ENCODE assay signal across 21 cellular contexts in genomic region chr9:27943544-27943943, GRCh38.
DNase-seq lines count a peak whose midpoint lies in the region; ATAC-seq and TF ChIP-seq lines count a peak whose summit lies in the region.
"Had no signal": no experiment of that assay in that cellular context is flagged by ENCODE, and none has a peak within 500 bp of the region (broad histone marks: within the 10 kb centered on the region; RNA-seq: fewer than 3 reads in every experiment).

No MANE protein-coding gene starts in this region.

- CTCF ChIA-PET in WTC11 (lab: Charles Lee): interaction anchor here (0.6 to 0.9 kb wide), 2 partner anchors 160 to 220 kb away, joined by 3 to 4 read pairs; no protein-coding TSS in a partner anchor
- CTCF ChIA-PET in activated CD8-positive, alpha-beta memory T cell treated with anti-CD3 and anti-CD28 coated beads, Interleukin-2, amount 10 ng/mL, durations not matched to agents 7 days and 5 days (lab: Charles Lee): no interaction called here

- no peaks in the 10 kb centered on the region for H3K27me3 ChIP-seq in neural cell (ENCODE audit: insufficient read depth, low read depth, low read length)
- H3K27me3 ChIP-seq: BLaER1 had no signal

- H3K4me3 Mint-ChIP-seq in WTC11: no peak overlapping the region
- H3K4me3 Mint-ChIP-seq in activated CD8-positive, alpha-beta memory T cell treated with anti-CD3 and anti-CD28 coated beads, Interleukin-2, amount 10 ng/mL, durations not matched to agents 7 days and 5 days: no peak overlapping the region
- H3K4me3 Mint-ChIP-seq: CD4-positive, CD25-positive, alpha-beta regulatory T cell; T-cell had no signal

- peaks cover 29% of the 10 kb centered on the region for H3K4me1 Mint-ChIP-seq in WTC11
- no peaks in the 10 kb centered on the region for H3K4me1 Mint-ChIP-seq in activated CD8-positive, alpha-beta memory T cell treated with anti-CD3 and anti-CD28 coated beads, Interleukin-2, amount 10 ng/mL, durations not matched to agents 7 days and 5 days
- H3K4me1 Mint-ChIP-seq: CD4-positive, CD25-positive, alpha-beta regulatory T cell; T-cell had no signal

- peak overlapping the region; percentile 9; the same call in 1 of the 2 replicates for H3K27ac Mint-ChIP-seq in WTC11
- H3K27ac Mint-ChIP-seq in activated CD8-positive, alpha-beta memory T cell treated with anti-CD3 and anti-CD28 coated beads, Interleukin-2, amount 10 ng/mL, durations not matched to agents 7 days and 5 days: no peak overlapping the region
- H3K27ac Mint-ChIP-seq: CD4-positive, CD25-positive, alpha-beta regulatory T cell; T-cell had no signal

- no peak overlapping the region for H3K9ac ChIP-seq in neural cell (ENCODE audit: low read length)
- H3K9ac ChIP-seq: BLaER1, GM23248 had no signal

- no peaks in the 10 kb centered on the region for H3K36me3 Mint-ChIP-seq in WTC11
- no peaks in the 10 kb centered on the region for H3K36me3 Mint-ChIP-seq in activated CD8-positive, alpha-beta memory T cell treated with anti-CD3 and anti-CD28 coated beads, Interleukin-2, amount 10 ng/mL, durations not matched to agents 7 days and 5 days
- H3K36me3 Mint-ChIP-seq: CD4-positive, CD25-positive, alpha-beta regulatory T cell; T-cell had no signal

- H3K27ac ChIP-seq in neural cell (ENCODE audit: low read length): peak overlapping the region; percentile 71
- H3K27ac ChIP-seq: BLaER1, GM23248, RWPE1 had no signal

- H3K9me2 ChIP-seq in neural cell (ENCODE audit: insufficient read depth, low read length): no peaks in the 10 kb centered on the region

- POLR2A ChIA-PET in WTC11 (lab: Charles Lee): interaction anchor here (0.7 kb wide), 1 partner anchor 574 kb away, joined by 4 read pairs; no protein-coding TSS in a partner anchor

- no peaks in the 10 kb centered on the region; the same call in 1 of the 2 replicates for H3K27me3 Mint-ChIP-seq in WTC11 (ENCODE audit: low read depth)
- H3K27me3 Mint-ChIP-seq in activated CD8-positive, alpha-beta memory T cell treated with anti-CD3 and anti-CD28 coated beads, Interleukin-2, amount 10 ng/mL, durations not matched to agents 7 days and 5 days: no peaks in the 10 kb centered on the region
- H3K27me3 Mint-ChIP-seq: CD4-positive, CD25-positive, alpha-beta regulatory T cell; T-cell had no signal

- H3K9me3 Mint-ChIP-seq in WTC11: no peaks in the 10 kb centered on the region
- no peaks in the 10 kb centered on the region for H3K9me3 Mint-ChIP-seq in activated CD8-positive, alpha-beta memory T cell treated with anti-CD3 and anti-CD28 coated beads, Interleukin-2, amount 10 ng/mL, durations not matched to agents 7 days and 5 days (ENCODE audit: low read depth)

- DNase-seq in ELF-1 (ENCODE audit: low read depth, low spot score) (peak; percentile 1), NCI-H1105 treated with DMSO at 0.1 percent for 48 hours (lab: John Stamatoyannopoulos, UW) (peak; percentile 74), WTC11 (ENCODE audit: low spot score) (no peak), activated gamma-delta T cell treated with Interleukin-2 at 50 U/mL for 16 hours (no peak)
- DNase-seq in activated CD8-positive, alpha-beta memory T cell treated with anti-CD3 and anti-CD28 coated beads, Interleukin-2, amount 10 ng/mL, durations not matched to agents 7 days and 5 days: no peak
- no peak for DNase-seq in activated naive CD4-positive, alpha-beta T cell (lab: John Stamatoyannopoulos, UW)
- DNase-seq: CD4-positive, CD25-positive, alpha-beta regulatory T cell; DMS53; GM23248; HCEC 1CT; KBM-7; MV-4-11; NCI-H2029 treated with DMSO at 0.1 percent for 48 hours; NCI-H524 treated with DMSO at 0.1 percent for 48 hours; SHP77; T-cell had no signal

- TF ChIP-seq RAD21 in neural cell (conservative IDR thresholded peaks at IDR 0.05): peak; percentile 54

- H3K4me3 ChIP-seq in neural cell (ENCODE audit: low read length): peak overlapping the region; percentile 19
- H3K4me3 ChIP-seq: BLaER1, GM23248 had no signal

- peak; percentile 97 for TF ChIP-seq EP300 in neural cell (conservative IDR thresholded peaks at IDR 0.05; ENCODE audit: poor library complexity, severe bottlenecking)

- no peak overlapping the region for H2AFZ ChIP-seq in neural cell (ENCODE audit: low read depth, low read length)
- H2AFZ ChIP-seq: GM23248 had no signal

- H4K20me1 ChIP-seq in neural cell (ENCODE audit: insufficient read depth): no peaks in the 10 kb centered on the region
- H4K20me1 ChIP-seq: BLaER1 had no signal

- H3K36me3 ChIP-seq in neural cell (ENCODE audit: insufficient read depth, low read length): no peaks in the 10 kb centered on the region
- H3K36me3 ChIP-seq: BLaER1 had no signal

- H3K4me2 ChIP-seq in neural cell (ENCODE audit: low read length): peak overlapping the region; percentile 27
- H3K4me2 ChIP-seq: BLaER1 had no signal

- H3K79me2 ChIP-seq in neural cell (replicated peaks; ENCODE audit: insufficient read depth, low read length): no peaks in the 10 kb centered on the region

- peak; percentile 66 for ATAC-seq in WTC11
- ATAC-seq in HG03469 (IDR thresholded peaks at IDR 0.05; ENCODE audit: unreplicated experiment): no peak
- ATAC-seq in activated CD8-positive, alpha-beta memory T cell treated with anti-CD3 and anti-CD28 coated beads, Interleukin-2, amount 10 ng/mL, durations not matched to agents 7 days and 5 days: no peak
- ATAC-seq: Panc1, T-cell had no signal

- TF ChIP-seq CTCF in WTC11 (IDR thresholded peaks at IDR 0.05) (no peak), neural cell (IDR thresholded peaks at IDR 0.05; ENCODE audit: poor library complexity, severe bottlenecking) (no peak)

- H3F3A ChIP-seq in neural cell (ENCODE audit: insufficient read depth, low read length, poor library complexity, severe bottlenecking): no peaks in the 10 kb centered on the region

- no peaks in the 10 kb centered on the region for H3K9me3 ChIP-seq in neural cell (ENCODE audit: low read length)
- H3K9me3 ChIP-seq: BLaER1 had no signal

TF ChIP-seq in WTC11, 78 proteins besides CTCF, POLR2A, EP300 and RAD21 (continues in another document):
- no peak for TF ChIP-seq ETV6 (CRISPR knock-in tag; IDR thresholded peaks at IDR 0.05)
- TF ChIP-seq HMGA2 (CRISPR knock-in tag; IDR thresholded peaks at IDR 0.05): no peak
- TF ChIP-seq, protein P1, sequence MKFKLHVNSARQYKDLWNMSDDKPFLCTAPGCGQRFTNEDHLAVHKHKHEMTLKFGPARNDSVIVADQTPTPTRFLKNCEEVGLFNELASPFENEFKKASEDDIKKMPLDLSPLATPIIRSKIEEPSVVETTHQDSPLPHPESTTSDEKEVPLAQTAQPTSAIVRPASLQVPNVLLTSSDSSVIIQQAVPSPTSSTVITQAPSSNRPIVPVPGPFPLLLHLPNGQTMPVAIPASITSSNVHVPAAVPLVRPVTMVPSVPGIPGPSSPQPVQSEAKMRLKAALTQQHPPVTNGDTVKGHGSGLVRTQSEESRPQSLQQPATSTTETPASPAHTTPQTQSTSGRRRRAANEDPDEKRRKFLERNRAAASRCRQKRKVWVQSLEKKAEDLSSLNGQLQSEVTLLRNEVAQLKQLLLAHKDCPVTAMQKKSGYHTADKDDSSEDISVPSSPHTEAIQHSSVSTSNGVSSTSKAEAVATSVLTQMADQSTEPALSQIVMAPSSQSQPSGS (CRISPR knock-in tag; IDR thresholded peaks at IDR 0.05; ENCODE audit: borderline replicate concordance, low read depth): no peak
- TF ChIP-seq, protein P2, sequence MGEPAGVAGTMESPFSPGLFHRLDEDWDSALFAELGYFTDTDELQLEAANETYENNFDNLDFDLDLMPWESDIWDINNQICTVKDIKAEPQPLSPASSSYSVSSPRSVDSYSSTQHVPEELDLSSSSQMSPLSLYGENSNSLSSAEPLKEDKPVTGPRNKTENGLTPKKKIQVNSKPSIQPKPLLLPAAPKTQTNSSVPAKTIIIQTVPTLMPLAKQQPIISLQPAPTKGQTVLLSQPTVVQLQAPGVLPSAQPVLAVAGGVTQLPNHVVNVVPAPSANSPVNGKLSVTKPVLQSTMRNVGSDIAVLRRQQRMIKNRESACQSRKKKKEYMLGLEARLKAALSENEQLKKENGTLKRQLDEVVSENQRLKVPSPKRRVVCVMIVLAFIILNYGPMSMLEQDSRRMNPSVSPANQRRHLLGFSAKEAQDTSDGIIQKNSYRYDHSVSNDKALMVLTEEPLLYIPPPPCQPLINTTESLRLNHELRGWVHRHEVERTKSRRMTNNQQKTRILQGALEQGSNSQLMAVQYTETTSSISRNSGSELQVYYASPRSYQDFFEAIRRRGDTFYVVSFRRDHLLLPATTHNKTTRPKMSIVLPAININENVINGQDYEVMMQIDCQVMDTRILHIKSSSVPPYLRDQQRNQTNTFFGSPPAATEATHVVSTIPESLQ (CRISPR knock-in tag; IDR thresholded peaks at IDR 0.05): no peak
- no peak for TF ChIP-seq CBFB (CRISPR knock-in tag; IDR thresholded peaks at IDR 0.05; ENCODE audit: low read depth)

TF ChIP-seq in neural cell, 6 proteins besides CTCF, POLR2A, EP300 and RAD21:
- TF ChIP-seq POLR2AphosphoS5 (IDR thresholded peaks at IDR 0.05) (peak; percentile 96), SMC3 (conservative IDR thresholded peaks at IDR 0.05; ENCODE audit: poor library complexity) (no peak), REST (IDR thresholded peaks at IDR 0.05; ENCODE audit: borderline replicate concordance) (peak; percentile 92)

Comparison
In these comparisons a context has a peak if more than half of its experiments do, and no peak if none do; other contexts are left out.
1. DNase-seq: peak in ELF-1 (single experiment) and NCI-H1105 treated with DMSO at 0.1 percent for 48 hours (single experiment); none in WTC11 (single experiment), activated CD8-positive, alpha-beta memory T cell treated with anti-CD3 and anti-CD28 coated beads, Interleukin-2, amount 10 ng/mL, durations not matched to agents 7 days and 5 days (single experiment), activated naive CD4-positive, alpha-beta T cell (0 of 4) and activated gamma-delta T cell treated with Interleukin-2 at 50 U/mL for 16 hours (single experiment).